16 cellular contexts compared by ENCODE assay signal in the genomic region with DNA sequence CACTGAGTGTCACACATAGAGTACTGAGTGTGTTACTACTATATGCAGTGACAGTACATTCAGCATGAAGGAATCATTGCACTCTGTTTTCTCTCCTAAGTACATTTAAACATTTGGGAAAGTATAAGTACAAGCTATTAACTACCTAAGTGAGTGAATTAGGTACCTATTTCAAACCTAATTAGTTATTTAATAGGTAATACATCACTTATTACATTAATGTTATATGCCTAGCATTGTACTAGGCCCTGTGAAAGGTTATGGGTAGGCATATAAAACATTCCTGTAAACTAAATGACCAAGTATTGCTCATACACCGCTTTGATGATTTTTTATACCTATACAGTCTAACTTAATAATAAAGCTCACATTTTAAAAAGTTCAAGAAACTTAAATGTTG. TPM values are rescaled to one million over a fixed set of nuclear protein-coding genes. Genes with fewer than 3 reads are reported as not detected.
DNase-seq lines count a peak whose midpoint lies in the region; ATAC-seq and TF ChIP-seq lines count a peak whose summit lies in the region.
"Had no signal": no experiment of that assay in that cellular context is flagged by ENCODE, and none has a peak within 500 bp of the region (broad histone marks: within the 10 kb centered on the region; RNA-seq: fewer than 3 reads in every experiment).

No MANE protein-coding gene starts in this region.

- intact Hi-C loops in upper lobe of right lung (cut with DNase I) (no loop called here), psoas muscle (cut with DNase I) (no loop called here)

- no peak for TF ChIP-seq CTCF in upper lobe of right lung (IDR thresholded peaks at IDR 0.05)
- TF ChIP-seq CTCF in psoas muscle (IDR thresholded peaks at IDR 0.05): no peak

- no peaks in the 10 kb centered on the region for H3K36me3 Mint-ChIP-seq in activated CD4-positive, alpha-beta memory T cell treated with anti-CD3 and anti-CD28 coated beads, Interleukin-2, amount 10 ng/mL, durations not matched to agents 7 days and 5 days (ENCODE audit: low read depth)
- H3K36me3 Mint-ChIP-seq: CD4-positive, alpha-beta memory T cell had no signal

- H3K4me3 ChIP-seq in upper lobe of right lung: no peak overlapping the region
- H3K4me3 ChIP-seq in psoas muscle: no peak overlapping the region
- H3K4me3 ChIP-seq: A549, HAP-1 had no signal

- no peaks in the 10 kb centered on the region for H3K9me3 ChIP-seq in upper lobe of right lung
- no peaks in the 10 kb centered on the region for H3K9me3 ChIP-seq in psoas muscle
- H3K9me3 ChIP-seq: A549, BE2C, HAP-1 had no signal

- H3K4me1 Mint-ChIP-seq in activated CD4-positive, alpha-beta memory T cell treated with anti-CD3 and anti-CD28 coated beads, Interleukin-2, amount 10 ng/mL, durations not matched to agents 7 days and 5 days: no peaks in the 10 kb centered on the region
- H3K4me1 Mint-ChIP-seq: CD4-positive, alpha-beta memory T cell had no signal

- CTCF ChIA-PET in activated CD4-positive, alpha-beta memory T cell treated with anti-CD3 and anti-CD28 coated beads, Interleukin-2, amount 10 ng/mL, durations not matched to agents 7 days and 5 days (lab: Charles Lee): no interaction called here

- H3K36me3 ChIP-seq in upper lobe of right lung: no peaks in the 10 kb centered on the region
- H3K36me3 ChIP-seq in psoas muscle (ENCODE audit: insufficient read depth in 1 of 2, low read depth in 1 of 2): no peaks in the 10 kb centered on the region
- H3K36me3 ChIP-seq: BE2C, HAP-1 had no signal

- H3K4me1 ChIP-seq in upper lobe of right lung (no peaks in the 10 kb centered on the region), psoas muscle (no peaks in the 10 kb centered on the region)
- H3K4me1 ChIP-seq: A549, BE2C, HAP-1 had no signal

- no peaks in the 10 kb centered on the region for H3K9me3 Mint-ChIP-seq in activated CD4-positive, alpha-beta memory T cell treated with anti-CD3 and anti-CD28 coated beads, Interleukin-2, amount 10 ng/mL, durations not matched to agents 7 days and 5 days

- no peak overlapping the region for H3K4me3 Mint-ChIP-seq in activated CD4-positive, alpha-beta memory T cell treated with anti-CD3 and anti-CD28 coated beads, Interleukin-2, amount 10 ng/mL, durations not matched to agents 7 days and 5 days
- H3K4me3 Mint-ChIP-seq: CD4-positive, alpha-beta memory T cell had no signal

- no peak overlapping the region for H3K27ac ChIP-seq in upper lobe of right lung
- H3K27ac ChIP-seq in psoas muscle: no peak overlapping the region
- H3K27ac ChIP-seq: A549, C4-2B, HL-60 had no signal

- WGBS in psoas muscle, 3 donors: 91 to 94% (median 94%) methylated on average over 1 of the region's 1 CpG

- no peak overlapping the region for H3K27ac Mint-ChIP-seq in activated CD4-positive, alpha-beta memory T cell treated with anti-CD3 and anti-CD28 coated beads, Interleukin-2, amount 10 ng/mL, durations not matched to agents 7 days and 5 days
- H3K27ac Mint-ChIP-seq: CD4-positive, alpha-beta memory T cell had no signal

- DNase-seq in upper lobe of right lung (no peak), psoas muscle (no peak)
- DNase-seq in activated CD4-positive, alpha-beta memory T cell treated with anti-CD3 and anti-CD28 coated beads, Interleukin-2, amount 10 ng/mL, durations not matched to agents 7 days and 5 days: no peak
- DNase-seq: BE2C; CD4-positive, alpha-beta memory T cell; DMS79 treated with DMSO at 0.1 percent for 48 hours; EL had no signal

- ATAC-seq in GM18909 (IDR thresholded peaks at IDR 0.05; ENCODE audit: poor library complexity, unreplicated experiment) (peak; percentile 55), HG02970 (IDR thresholded peaks at IDR 0.05; ENCODE audit: low FRiP score, unreplicated experiment) (peak; percentile 57), HG03378 (IDR thresholded peaks at IDR 0.05; ENCODE audit: unreplicated experiment) (peak; percentile 42), upper lobe of right lung (no peak), psoas muscle (no peak)
- ATAC-seq: A549 had no signal

- POLR2A ChIA-PET in activated CD4-positive, alpha-beta memory T cell treated with anti-CD3 and anti-CD28 coated beads, Interleukin-2, amount 10 ng/mL, durations not matched to agents 7 days and 5 days (lab: Charles Lee): no interaction called here

- no peaks in the 10 kb centered on the region for H3K27me3 Mint-ChIP-seq in activated CD4-positive, alpha-beta memory T cell treated with anti-CD3 and anti-CD28 coated beads, Interleukin-2, amount 10 ng/mL, durations not matched to agents 7 days and 5 days
- H3K27me3 Mint-ChIP-seq: CD4-positive, alpha-beta memory T cell had no signal

- H3K27me3 ChIP-seq in upper lobe of right lung: no peaks in the 10 kb centered on the region
- no peaks in the 10 kb centered on the region for H3K27me3 ChIP-seq in psoas muscle (ENCODE audit: insufficient read depth in 3 of 3, low read length in 2 of 3)
- H3K27me3 ChIP-seq: BE2C had no signal

RNA-seq across cellular contexts. Expression of a gene that starts 25.7 kb away (rescaled TPM):
- total RNA-seq in upper lobe of right lung (not detected), psoas muscle (not detected)
- not detected for polyA plus RNA-seq in psoas muscle
- not detected for total RNA-seq in activated CD4-positive, alpha-beta memory T cell treated with anti-CD3 and anti-CD28 coated beads, Interleukin-2, amount 10 ng/mL, durations not matched to agents 7 days and 5 days
- total RNA-seq: CD4-positive, alpha-beta memory T cell; H1 had no signal
- polyA plus RNA-seq: A549; AG04450; CD4-positive, alpha-beta memory T cell; H1 had no signal

Comparison
In these comparisons a context has a peak if more than half of its experiments do, and no peak if none do; other contexts are left out.
1. ATAC-seq: peak in GM18909 (single experiment), HG02970 (single experiment) and HG03378 (single experiment); none in upper lobe of right lung (single experiment) and psoas muscle (0 of 4).